10 cellular contexts compared by ENCODE assay signal in the genomic region with DNA sequence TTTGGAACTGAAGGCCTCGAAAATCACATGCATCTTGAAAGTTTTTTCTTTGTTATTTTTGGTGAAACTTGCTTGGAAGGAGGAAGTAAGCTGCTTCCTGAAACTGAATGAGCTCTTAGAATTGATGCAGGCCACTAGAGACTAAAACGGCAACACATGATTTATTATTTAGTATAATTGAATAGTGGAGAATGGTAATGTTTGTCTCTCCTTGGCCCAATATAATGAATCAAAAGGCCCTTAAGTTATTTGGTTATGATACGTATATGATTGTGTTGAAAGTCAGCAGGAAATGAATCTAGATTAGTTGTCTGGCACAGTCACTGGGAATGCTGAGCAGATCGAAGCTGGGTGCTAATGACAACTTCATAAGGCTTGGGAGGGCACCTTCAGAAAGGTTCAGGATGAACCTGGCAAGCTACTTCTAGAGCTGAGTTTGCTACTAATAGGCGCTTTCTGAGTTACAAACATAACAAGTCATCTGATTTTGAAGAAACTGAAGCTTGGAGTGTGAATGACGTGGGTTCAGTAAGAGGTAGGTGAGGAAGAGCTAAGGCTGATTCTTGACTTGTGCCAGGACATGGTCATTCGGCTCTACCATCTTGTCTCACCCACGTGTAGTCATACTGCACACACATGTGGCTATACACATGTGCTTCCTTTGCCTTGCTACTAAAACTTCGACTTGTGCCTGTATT. TPM values are rescaled to one million over a fixed set of nuclear protein-coding genes. Genes with fewer than 3 reads are reported as not detected.
DNase-seq lines count a peak whose midpoint lies in the region; ATAC-seq and TF ChIP-seq lines count a peak whose summit lies in the region.
"Had no signal": no experiment of that assay in that cellular context is flagged by ENCODE, and none has a peak within 500 bp of the region (broad histone marks: within the 10 kb centered on the region; RNA-seq: fewer than 3 reads in every experiment).

No MANE protein-coding gene starts in this region.

- H3K4me1 ChIP-seq in Karpas-422 (ENCODE audit: low read length): peaks cover 85% of the 10 kb centered on the region
- H3K4me1 ChIP-seq in ascending aorta: peaks cover 3 to 45% of the 10 kb centered on the region in 2 donors
- peaks cover 4% of the 10 kb centered on the region for H3K4me1 ChIP-seq in SJCRH30

- H4K20me1 ChIP-seq in Karpas-422 (ENCODE audit: insufficient read depth, low read depth, low read length): no peaks in the 10 kb centered on the region

- no peak for TF ChIP-seq CTCF in ascending aorta (IDR thresholded peaks at IDR 0.05)

- DNase-seq in AML-193 (lab: John Stamatoyannopoulos, UW): peak; percentile 63 to 65
- peak; percentile 78 for DNase-seq in Karpas-422
- DNase-seq in ascending aorta (ENCODE audit: low spot score in 2 of 2): no peak
- DNase-seq in memory B cell (ENCODE audit: low spot score in 2 of 2): no peak
- DNase-seq in GM03348 (ENCODE audit: low spot score): no peak
- no peak for DNase-seq in SJCRH30
- DNase-seq in HUDEP-2 (lab: John Stamatoyannopoulos, UW; ENCODE audit: unreplicated experiment in 76 of 76): no peak
- DNase-seq: nephron progenitor cell had no signal

- peaks cover 34% of the 10 kb centered on the region for H3K36me3 Mint-ChIP-seq in memory B cell

- H3K4me3 ChIP-seq in Karpas-422 (ENCODE audit: low read length) (peak overlapping the region; percentile 8; the same call in 1 of the 2 replicates), ascending aorta (no peak overlapping the region), SJCRH30 (no peak overlapping the region)

- peak overlapping the region; percentile 91 for H3K27ac Mint-ChIP-seq in memory B cell
- H3K27ac Mint-ChIP-seq: nephron progenitor cell had no signal

- H3K36me3 ChIP-seq in Karpas-422 (ENCODE audit: insufficient read depth, low read length): peaks cover 39% of the 10 kb centered on the region
- H3K36me3 ChIP-seq in ascending aorta: peaks cover 0 to 9% of the 10 kb centered on the region in 2 donors
- H3K36me3 ChIP-seq in SJCRH30: peaks cover 10% of the 10 kb centered on the region; the same call in 1 of the 2 replicates

- peak overlapping the region; percentile 53 for H3K4me3 Mint-ChIP-seq in memory B cell
- H3K4me3 Mint-ChIP-seq: nephron progenitor cell had no signal

- ATAC-seq in memory B cell (ENCODE audit: low read depth): peak; percentile 66
- ATAC-seq in HG02885 (IDR thresholded peaks at IDR 0.05; ENCODE audit: poor library complexity, unreplicated experiment): no peak
- ATAC-seq: activated CD4-positive, CD25-positive, alpha-beta regulatory T cell treated with anti-CD3 and anti-CD28 coated beads, Interleukin-2, amount 50 U/mL, for 24 hours had no signal

- no peaks in the 10 kb centered on the region for H3K9me3 Mint-ChIP-seq in memory B cell
- H3K9me3 Mint-ChIP-seq: nephron progenitor cell had no signal

- H3K27me3 Mint-ChIP-seq in memory B cell: no peaks in the 10 kb centered on the region

- H3K27me3 ChIP-seq in Karpas-422 (ENCODE audit: low read length) (no peaks in the 10 kb centered on the region), ascending aorta (no peaks in the 10 kb centered on the region), SJCRH30 (no peaks in the 10 kb centered on the region)

- no peaks in the 10 kb centered on the region for H3K9me2 ChIP-seq in Karpas-422 (replicated peaks; ENCODE audit: insufficient read depth, low read length)

- peak overlapping the region; percentile 61 for H3K4me2 ChIP-seq in Karpas-422 (ENCODE audit: low read depth, low read length, poor library complexity, severe bottlenecking)

- peaks cover 91% of the 10 kb centered on the region for H3K79me2 ChIP-seq in Karpas-422 (ENCODE audit: low read length)

- H2AFZ ChIP-seq in Karpas-422 (ENCODE audit: low read length): no peak overlapping the region

- H3K9me3 ChIP-seq in Karpas-422 (ENCODE audit: low read length) (no peaks in the 10 kb centered on the region), ascending aorta (no peaks in the 10 kb centered on the region), SJCRH30 (replicated peaks) (no peaks in the 10 kb centered on the region)

- intact Hi-C loops in ascending aorta (cut with DNase I): no loop called here

- peaks cover 45% of the 10 kb centered on the region for H3K4me1 Mint-ChIP-seq in memory B cell

- H3K27ac ChIP-seq in Karpas-422 (ENCODE audit: low read length) (peak overlapping the region; percentile 90), ascending aorta (peak overlapping the region; percentile 56 to 76), SJCRH30 (no peak overlapping the region)

- peak overlapping the region; percentile 43 for H3K9ac ChIP-seq in Karpas-422 (ENCODE audit: low read length)

RNA-seq across cellular contexts. Expression of gene SWAP70, which starts 56.2 kb away (rescaled TPM):
- total RNA-seq in Karpas-422 (2014; rRNA removed; shearing (Covaris generic); ENCODE audit: low replicate concordance): 77.0 and 82.4 TPM in 2 replicates
- total RNA-seq in ascending aorta: 40.1 TPM
- 25.3 and 25.4 TPM in 2 replicates for total RNA-seq in SJCRH30 (2014; rRNA removed; shearing (Covaris generic))

Comparison
In these comparisons a context has a peak if more than half of its experiments do, and no peak if none do; other contexts are left out.
1. DNase-seq: peak in AML-193 (2 of 2) and Karpas-422 (single experiment); none in ascending aorta (0 of 2), memory B cell (0 of 2), GM03348 (single experiment), SJCRH30 (0 of 2) and HUDEP-2 (0 of 76).